In genomic region chr19:18419195-18419698, GRCh38 we compare ENCODE assay signal across 8 cellular contexts. TPM values are rescaled to one million over a fixed set of nuclear protein-coding genes. Genes with fewer than 3 reads are reported as not detected.
DNase-seq lines count a peak whose midpoint lies in the region; ATAC-seq and FAIRE-seq lines count a peak whose summit lies in the region.

SSBP4 (plus strand) TSS chr19:18419398; CDS start chr19:18419649, 251 bp downstream.

- H3K4me1 ChIP-seq in HUES64 (ENCODE audit: insufficient read depth, low read length) = peaks cover 12% of the 10 kb centered on the region

- no peak for FAIRE-seq in RCC 7860 (lab: Jason Lieb, UNC)

- H3K4me3 Mint-ChIP-seq in naive thymus-derived CD8-positive, alpha-beta T cell = peak within 1 kb of the TSS; percentile 74 to 92 (median 86)

- peak within 1 kb of the TSS; percentile 61 for H3K9ac ChIP-seq in HUES64 (ENCODE audit: low read depth, low read length)

- peak within 1 kb of the TSS; percentile 53 to 95 (median 86) for H3K27ac Mint-ChIP-seq in naive thymus-derived CD8-positive, alpha-beta T cell

- H3K27me3 Mint-ChIP-seq in naive thymus-derived CD8-positive, alpha-beta T cell = peaks cover 0 to 32% (median 9%) of the 10 kb centered on the region in 5 donors

- H3K27ac ChIP-seq in HUES64 (ENCODE audit: low read depth, low read length) (no peak within 1 kb of the TSS), temporal lobe (ENCODE audit: low read depth, low read length) (peak within 1 kb of the TSS; percentile 89)

- H3K36me3 ChIP-seq in HUES64 (ENCODE audit: insufficient read depth, low read length) = no peaks in the 10 kb centered on the region

- peak; percentile 45 for ATAC-seq in GM18868 (IDR thresholded peaks at IDR 0.05; ENCODE audit: unreplicated experiment)
- ATAC-seq in naive thymus-derived CD8-positive, alpha-beta T cell = peak; percentile 62 to 67

- WGBS in HUES64 = under 1% methylated on average over 80 of the region's 80 CpGs

- peaks cover 27% of the 10 kb centered on the region for H3K27me3 ChIP-seq in HUES64 (ENCODE audit: insufficient read depth, low read length)

- H3K4me1 Mint-ChIP-seq in naive thymus-derived CD8-positive, alpha-beta T cell = peaks cover 38 to 84% (median 82%) of the 10 kb centered on the region in 4 donors

- DNase-seq in AG08396 (ENCODE audit: low spot score) (peak; percentile 98), RCC 7860 (ENCODE audit: low spot score) (peak; percentile 54), fibroblast of peridontal ligament (ENCODE audit: extremely low read depth) (peak; percentile 63)
- peak; percentile 62 for DNase-seq in activated T-helper 9 cell treated with anti-CD3 and anti-CD28 coated beads, Interleukin-2, amount 50 U/mL, for 16 hours (ENCODE audit: low read depth)
- DNase-seq in naive thymus-derived CD8-positive, alpha-beta T cell = peak; percentile 50 to 78 (median 69)

- H3K36me3 Mint-ChIP-seq in naive thymus-derived CD8-positive, alpha-beta T cell = no peaks in the 10 kb centered on the region

- H3K9me3 ChIP-seq in HUES64 (ENCODE audit: insufficient read depth, low read depth, low read length) = no peaks in the 10 kb centered on the region

- no peaks in the 10 kb centered on the region for H3K9me3 Mint-ChIP-seq in naive thymus-derived CD8-positive, alpha-beta T cell

- POLR2A ChIA-PET in naive thymus-derived CD8-positive, alpha-beta T cell (lab: Charles Lee) = interaction anchor here (0.6 to 4.9 kb wide), 15 partner anchors 9 to 487 kb away, joined by 3 to 50 read pairs (median 5); partner anchors contain the start of genes CCDC124, JUND, RAB3A and UPF1

- peak within 1 kb of the TSS; percentile 59 for H3K4me3 ChIP-seq in HUES64 (ENCODE audit: low read length)

RNA-seq across cellular contexts. Expression of gene SSBP4, which starts in this region (rescaled TPM):
- polyA plus RNA-seq in HUES64 (2013, experiment 1 of 2) = 35.2 TPM
- polyA plus RNA-seq in HUES64 (2013, experiment 2 of 2) = 53.3 TPM
- total RNA-seq in naive thymus-derived CD8-positive, alpha-beta T cell = 10 to 100 TPM; 41.3 to 45.4 TPM
- 10 to 100 TPM; 48.1 to 78.8 (median 61.1) TPM for polyA plus RNA-seq in naive thymus-derived CD8-positive, alpha-beta T cell
- total RNA-seq in temporal lobe = 52.1 TPM
